In genomic region chr4:94228488-94229216, GRCh38 we compare ENCODE assay signal across 1 cellular context.
A peak's percentile ranks its signal among the peaks of the same experiment; 100 is the strongest.
TF ChIP-seq lines count a peak whose summit lies in the region.

No MANE protein-coding gene starts in this region.

TF ChIP-seq in K562, 482 proteins besides CTCF, POLR2A, EP300 and RAD21:
- 0 out of 2 replicates have a peak, but pooled peaks have one; percentile 20 for TF ChIP-seq ZNF384 (IDR thresholded peaks at IDR 0.05; ENCODE audit: low read depth, low read length)
- TF ChIP-seq ZBTB7A (IDR thresholded peaks at IDR 0.05; ENCODE audit: borderline replicate concordance, control insufficient read depth, low read depth, low read length): no peak
- TF ChIP-seq RAD51 (IDR thresholded peaks at IDR 0.05; ENCODE audit: borderline replicate concordance, low read depth): no peak
- TF ChIP-seq FOXJ2 (tag; IDR thresholded peaks at IDR 0.05): peak; percentile 76
- TF ChIP-seq CCNT2 (IDR thresholded peaks at IDR 0.05; ENCODE audit: borderline replicate concordance, extremely low read depth, insufficient read length, low read depth, low read length): no peak
- no peak for TF ChIP-seq HDAC3 (IDR thresholded peaks at IDR 0.05; ENCODE audit: borderline replicate concordance, partially characterized antibody)
- no peak for TF ChIP-seq PHB2 (IDR thresholded peaks at IDR 0.05; ENCODE audit: low read depth)
- TF ChIP-seq FOXJ3 (CRISPR knock-in tag; IDR thresholded peaks at IDR 0.05): no peak
- TF ChIP-seq ZNF766 (CRISPR knock-in tag; conservative IDR thresholded peaks at IDR 0.05): no peak
- no peak for TF ChIP-seq TOE1 (IDR thresholded peaks at IDR 0.05; ENCODE audit: borderline replicate concordance)
- TF ChIP-seq TOE1 (CRISPR knock-in tag; IDR thresholded peaks at IDR 0.05; ENCODE audit: borderline replicate concordance, low read depth): no peak
- no peak for TF ChIP-seq ZBTB8A (IDR thresholded peaks at IDR 0.05; ENCODE audit: partially characterized antibody)
- TF ChIP-seq THAP7 (CRISPR knock-in tag; IDR thresholded peaks at IDR 0.05): no peak
- no peak for TF ChIP-seq RBM25 (IDR thresholded peaks at IDR 0.05; ENCODE audit: low read depth, low read length, severe bottlenecking)
- 0 out of 2 replicates have a peak, but pooled peaks have one; percentile 4 for TF ChIP-seq RFX1 (IDR thresholded peaks at IDR 0.05)
- TF ChIP-seq DDX20 (tag; IDR thresholded peaks at IDR 0.05; ENCODE audit: low read depth): no peak
TF ChIP-seq in K562: peak in this region for 3.
